ENCODE assay signal across 8 cellular contexts in genomic region chr15:92908369-92909057, GRCh38. TPM values are rescaled to one million over a fixed set of nuclear protein-coding genes. Genes with fewer than 3 reads are reported as not detected.
A peak's percentile ranks its signal among the peaks of the same experiment; 100 is the strongest.
DNase-seq lines count a peak whose midpoint lies in the region; ATAC-seq and TF ChIP-seq lines count a peak whose summit lies in the region.

No MANE protein-coding gene starts in this region.

- H3K9me3 Mint-ChIP-seq in chondrocyte (ENCODE audit: low read depth) (no peaks in the 10 kb centered on the region), nephron progenitor cell (peaks cover 25% of the 10 kb centered on the region)

- no peaks in the 10 kb centered on the region for H3F3A ChIP-seq in Loucy (ENCODE audit: low read depth)

- H3K4me2 ChIP-seq in Loucy (ENCODE audit: low read depth, low read length, poor library complexity, severe bottlenecking), result peak overlapping the region; percentile 93

- H4K20me1 ChIP-seq in Loucy (ENCODE audit: insufficient read depth, low read length, poor library complexity, severe bottlenecking), result peaks cover 81% of the 10 kb centered on the region

- no peaks in the 10 kb centered on the region for H3K27me3 Mint-ChIP-seq in chondrocyte (ENCODE audit: low read depth)
- H3K27me3 Mint-ChIP-seq in nephron progenitor cell (ENCODE audit: low read depth, poor library complexity), result no peaks in the 10 kb centered on the region

- peaks cover 98% of the 10 kb centered on the region for H3K79me2 ChIP-seq in Loucy (ENCODE audit: insufficient read depth, low read length)

- ATAC-seq in GM19324 (IDR thresholded peaks at IDR 0.05; ENCODE audit: low FRiP score, unreplicated experiment) (no peak), HG02852 (IDR thresholded peaks at IDR 0.05; ENCODE audit: unreplicated experiment) (no peak)

- peaks cover 3% of the 10 kb centered on the region for H3K36me3 ChIP-seq in Loucy (ENCODE audit: insufficient read depth, low read length)

- no peaks in the 10 kb centered on the region for H3K9me3 ChIP-seq in AG04450 (ENCODE audit: control insufficient read depth, insufficient read depth, low read length)
- H3K9me3 ChIP-seq in Loucy (ENCODE audit: insufficient read depth, low read depth, low read length), result no peaks in the 10 kb centered on the region

- DNase-seq in AG04450 (ENCODE audit: low read depth, low spot score) (no peak), chondrocyte (ENCODE audit: low spot score) (no peak), nephron progenitor cell (no peak), iPS-NIHi11 (ENCODE audit: low spot score) (no peak), nucleus accumbens (lab: John Stamatoyannopoulos, UW) (no peak)

- H3K27me3 ChIP-seq in AG04450 (ENCODE audit: control insufficient read depth, insufficient read depth, low read length) (no peaks in the 10 kb centered on the region), Loucy (ENCODE audit: insufficient read depth, low read length, poor library complexity, severe bottlenecking) (peaks cover 3% of the 10 kb centered on the region)

- TF ChIP-seq CTCF in AG04450 (IDR thresholded peaks at IDR 0.05; ENCODE audit: low read depth, low read length) (no peak), Loucy (conservative IDR thresholded peaks at IDR 0.05; ENCODE audit: low read length) (no peak), chondrocyte (IDR thresholded peaks at IDR 0.05) (no peak), nephron progenitor cell (IDR thresholded peaks at IDR 0.05) (no peak)

- H3K4me1 ChIP-seq in Loucy (ENCODE audit: insufficient read depth, low read length, poor library complexity, severe bottlenecking), result peaks cover 75% of the 10 kb centered on the region

- H3K9me2 ChIP-seq in Loucy (replicated peaks; ENCODE audit: low read depth, low read length), result no peaks in the 10 kb centered on the region

- H3K9ac ChIP-seq in Loucy (ENCODE audit: low read depth, low read length, poor library complexity, severe bottlenecking), result peak overlapping the region; percentile 99

- H3K4me3 ChIP-seq in AG04450 (ENCODE audit: low read depth, low read length) (peak overlapping the region; percentile 1), Loucy (ENCODE audit: low read length, poor library complexity, severe bottlenecking) (peak overlapping the region; percentile 92)

- H3K4me3 Mint-ChIP-seq in chondrocyte (ENCODE audit: unreplicated experiment), result peak overlapping the region; percentile 45
- H3K4me3 Mint-ChIP-seq in nephron progenitor cell, result peak overlapping the region; percentile 34

- CTCF ChIA-PET in AG04450 (lab: Charles Lee), result interaction anchor here (0.6 to 5.8 kb wide), 5 partner anchors 8 to 158 kb away, joined by 4 to 54 read pairs (median 11); partner anchors contain the start of gene CHD2

- H3K27ac Mint-ChIP-seq in chondrocyte (ENCODE audit: unreplicated experiment) (peak overlapping the region; percentile 100), nephron progenitor cell (peak overlapping the region; percentile 93)

- H3K4me1 Mint-ChIP-seq in chondrocyte (ENCODE audit: low read depth) (peaks cover 91% of the 10 kb centered on the region), nephron progenitor cell (peaks cover 75% of the 10 kb centered on the region)

- peak overlapping the region; percentile 84 for H3K27ac ChIP-seq in AG04450 (ENCODE audit: low read depth, low read length)

- peaks cover 8% of the 10 kb centered on the region for H3K36me3 Mint-ChIP-seq in chondrocyte (ENCODE audit: low read depth)
- peaks cover 75% of the 10 kb centered on the region for H3K36me3 Mint-ChIP-seq in nephron progenitor cell (ENCODE audit: low read depth)

- H2AFZ ChIP-seq in Loucy (ENCODE audit: low read length), result no peak overlapping the region

- POLR2A ChIA-PET in AG04450 (lab: Yijun Ruan, JAX), result interaction anchor here (0.5 to 4.5 kb wide), 13 partner anchors 8 to 107 kb away, joined by 3 to 44 read pairs (median 7); partner anchors contain the start of gene CHD2

RNA-seq across cellular contexts. Expression of gene CHD2, which starts 8.4 kb away (rescaled TPM):
- 62.6 and 74.8 TPM in 2 replicates for polyA plus RNA-seq in AG04450 (2011; rRNA removed)
- polyA minus RNA-seq in AG04450 (2011; rRNA and poly(A)+ RNA removed), result 163 and 178 TPM in 2 replicates
- total RNA-seq in chondrocyte, result 59.7 to 83.0 TPM (median 61.2 TPM) in 3 replicates
